ENCODE assay signal across 26 cellular contexts in the genomic region with DNA sequence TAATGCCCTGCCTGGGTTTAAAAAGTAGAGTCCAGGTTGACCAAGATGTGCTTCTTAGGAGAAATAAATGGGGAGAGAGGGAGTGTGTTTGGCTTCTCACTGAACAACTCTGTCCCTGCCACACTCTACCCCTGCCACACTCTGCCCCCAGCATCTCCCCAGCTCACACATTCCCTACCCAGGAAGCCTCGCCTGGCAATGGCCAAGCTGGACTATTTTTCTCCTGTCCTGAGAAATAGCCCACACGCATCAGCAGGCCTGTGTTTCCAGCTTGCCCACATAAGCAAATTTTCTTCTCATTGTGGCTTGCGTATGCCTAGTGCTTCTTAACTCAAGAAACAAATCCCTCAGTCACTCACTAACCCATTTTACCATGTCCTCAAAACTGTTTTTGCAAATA. TPM values are rescaled to one million over a fixed set of nuclear protein-coding genes. Genes with fewer than 3 reads are reported as not detected.
"Had no signal": no experiment of that assay in that cellular context is flagged by ENCODE, and none has a peak within 500 bp of the region (broad histone marks: within the 10 kb centered on the region; RNA-seq: fewer than 3 reads in every experiment).

No MANE protein-coding gene starts in this region.

- H3K4me1 Mint-ChIP-seq: naive thymus-derived CD4-positive, alpha-beta T cell; stimulated activated effector memory CD8-positive, alpha-beta T cell treated with anti-CD3 and anti-CD28 coated beads, Interleukin-12 subunit alpha, Interleukin-12 subunit beta, amount 100 ng/mL, for 72 hours had no signal

- H3K9me3 Mint-ChIP-seq: naive thymus-derived CD4-positive, alpha-beta T cell; nephron; neural progenitor cell; stimulated activated effector memory CD8-positive, alpha-beta T cell treated with anti-CD3 and anti-CD28 coated beads, Interleukin-12 subunit alpha, Interleukin-12 subunit beta, amount 100 ng/mL, for 72 hours had no signal

- H3K27ac Mint-ChIP-seq: naive thymus-derived CD4-positive, alpha-beta T cell; neural progenitor cell; stimulated activated effector memory CD8-positive, alpha-beta T cell treated with anti-CD3 and anti-CD28 coated beads, Interleukin-12 subunit alpha, Interleukin-12 subunit beta, amount 100 ng/mL, for 72 hours had no signal

- H3K4me3 Mint-ChIP-seq: naive thymus-derived CD4-positive, alpha-beta T cell; nephron; neural progenitor cell; stimulated activated effector memory CD8-positive, alpha-beta T cell treated with anti-CD3 and anti-CD28 coated beads, Interleukin-12 subunit alpha, Interleukin-12 subunit beta, amount 100 ng/mL, for 72 hours had no signal

- H3K27ac ChIP-seq: colonic mucosa, epithelial cell of prostate, gastrocnemius medialis, hepatocyte, left lung, neural progenitor cell, prostate gland, sigmoid colon, testis, tibial artery, upper lobe of left lung, uterus had no signal

- H3K4me3 ChIP-seq: colonic mucosa, gastrocnemius medialis, hepatocyte, left lung, neural progenitor cell, prostate gland, sigmoid colon, testis, tibial artery, upper lobe of left lung, uterus had no signal

- DNase-seq: colonic mucosa; effector CD4-positive, alpha-beta T cell; foreskin fibroblast; gastrocnemius medialis; left cardiac atrium; left lung; mesendoderm; midbrain; naive thymus-derived CD4-positive, alpha-beta T cell; right cardiac atrium; sigmoid colon; stimulated activated CD4-positive, alpha-beta T cell treated with anti-CD3 and anti-CD28 coated beads, Interleukin-2, amount 100 ng/mL, for 24 hours; stimulated activated CD4-positive, alpha-beta T cell treated with anti-CD3 and anti-CD28 coated beads, Interleukin-4, amount 100 ng/mL, for 24 hours; stimulated activated naive CD8-positive, alpha-beta T cell treated with anti-CD3 and anti-CD28 coated beads, Interleukin-15, Interleukin-2, amounts not matched to agents 100 U/mL and 50 U/mL, for 24 hours; substantia nigra; testis; tibial artery; upper lobe of left lung; uterus had no signal

- ATAC-seq: esophagus mucosa; gastrocnemius medialis; left cardiac atrium; left lung; naive thymus-derived CD4-positive, alpha-beta T cell; right cardiac atrium; stimulated activated effector memory CD8-positive, alpha-beta T cell treated with anti-CD3 and anti-CD28 coated beads, Interleukin-12 subunit alpha, Interleukin-12 subunit beta, amount 100 ng/mL, for 72 hours; stimulated activated naive CD8-positive, alpha-beta T cell treated with anti-CD3 and anti-CD28 coated beads, Interleukin-15, Interleukin-2, amounts not matched to agents 100 U/mL and 50 U/mL, for 24 hours had no signal

- H3K36me3 Mint-ChIP-seq: naive thymus-derived CD4-positive, alpha-beta T cell; neural progenitor cell; stimulated activated effector memory CD8-positive, alpha-beta T cell treated with anti-CD3 and anti-CD28 coated beads, Interleukin-12 subunit alpha, Interleukin-12 subunit beta, amount 100 ng/mL, for 72 hours had no signal

- H3K27me3 Mint-ChIP-seq: naive thymus-derived CD4-positive, alpha-beta T cell had no signal

RNA-seq across cellular contexts. Expression of gene LRRC18, which starts 1.8 kb away (rescaled TPM):
- polyA plus RNA-seq: hepatocyte; naive thymus-derived CD4-positive, alpha-beta T cell; right cardiac atrium had no signal
